Comparison of ENCODE assay signal across 27 cellular contexts in the genomic region with DNA sequence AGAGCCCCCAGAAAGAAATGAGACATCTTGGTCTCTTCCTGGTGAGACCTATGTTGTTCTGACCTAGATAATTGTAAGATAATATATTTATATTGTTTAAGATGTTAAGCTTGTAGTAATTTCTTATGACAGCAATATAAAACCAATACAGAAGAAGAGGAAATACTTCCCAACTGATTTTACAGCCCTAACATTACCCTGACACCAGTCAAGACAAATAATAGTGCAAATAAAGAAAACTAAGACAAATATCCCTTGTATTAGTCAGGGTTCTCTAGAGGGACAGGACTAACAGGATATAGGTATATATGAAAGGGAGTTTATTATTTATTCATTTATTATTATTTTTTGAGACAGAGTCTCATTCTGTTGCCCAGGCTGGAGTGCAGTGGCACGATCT. TPM values are rescaled to one million over a fixed set of nuclear protein-coding genes. Genes with fewer than 3 reads are reported as not detected.
DNase-seq lines count a peak whose midpoint lies in the region; ATAC-seq and TF ChIP-seq lines count a peak whose summit lies in the region.
"Had no signal": no experiment of that assay in that cellular context is flagged by ENCODE, and none has a peak within 500 bp of the region (broad histone marks: within the 10 kb centered on the region; RNA-seq: fewer than 3 reads in every experiment).

No MANE protein-coding gene starts in this region.

- no peaks in the 10 kb centered on the region for H3K9me3 Mint-ChIP-seq in endothelial cell (ENCODE audit: unreplicated experiment)
- H3K9me3 Mint-ChIP-seq in activated CD4-positive, alpha-beta T cell treated with anti-CD3 and anti-CD28 coated beads, Interleukin-2, amount 10 ng/mL, durations not matched to agents 24 days and 14 days, result no peaks in the 10 kb centered on the region
- H3K9me3 Mint-ChIP-seq: CD4-positive, alpha-beta memory T cell; CD4-positive, CD25-positive, alpha-beta regulatory T cell; CD8-positive, alpha-beta memory T cell had no signal

- peak overlapping the region; percentile 15; the same call in 1 of the 2 replicates for H3K27ac ChIP-seq in C4-2B
- H3K27ac ChIP-seq in SK-N-MC, result peak overlapping the region; percentile 42; the same call in 1 of the 2 replicates
- H3K27ac ChIP-seq in body of pancreas, result no peak overlapping the region
- no peak overlapping the region for H3K27ac ChIP-seq in dorsolateral prefrontal cortex
- H3K27ac ChIP-seq: 22Rv1; A549; BLaER1 treated with 17β-estradiol and CSF1 and Interleukin-3, amounts not matched to agents 10 nM and 100 nM had no signal

- H3K9ac ChIP-seq in Loucy (ENCODE audit: low read depth, low read length, poor library complexity, severe bottlenecking), result no peak overlapping the region
- H3K9ac ChIP-seq in SK-N-MC (ENCODE audit: insufficient read length), result no peak overlapping the region
- H3K9ac ChIP-seq: BLaER1 treated with 17β-estradiol and CSF1 and Interleukin-3, amounts not matched to agents 10 nM and 100 nM had no signal

- peak overlapping the region; percentile 52 for H3K27ac Mint-ChIP-seq in endothelial cell (ENCODE audit: unreplicated experiment)
- H3K27ac Mint-ChIP-seq in activated CD4-positive, alpha-beta T cell treated with anti-CD3 and anti-CD28 coated beads, Interleukin-2, amount 10 ng/mL, durations not matched to agents 24 days and 14 days, result no peak overlapping the region
- H3K27ac Mint-ChIP-seq: B cell; CD14-positive monocyte; CD4-positive, alpha-beta memory T cell; CD4-positive, CD25-positive, alpha-beta regulatory T cell; CD8-positive, alpha-beta memory T cell had no signal

- peaks cover 28% of the 10 kb centered on the region for H3K4me1 ChIP-seq in Loucy (ENCODE audit: insufficient read depth, low read length, poor library complexity, severe bottlenecking)
- H3K4me1 ChIP-seq in body of pancreas, result no peaks in the 10 kb centered on the region
- H3K4me1 ChIP-seq: A549; BLaER1 treated with 17β-estradiol and CSF1 and Interleukin-3, amounts not matched to agents 10 nM and 100 nM had no signal

- intact Hi-C loops in activated CD4-positive, alpha-beta T cell treated with anti-CD3 and anti-CD28 coated beads, Interleukin-2, amount 10 ng/mL, durations not matched to agents 24 days and 14 days (cut with micrococcal nuclease), result no loop called here
- intact Hi-C loops in body of pancreas (cut with DNase I), result no loop called here
- intact Hi-C loops in dorsolateral prefrontal cortex (cut with DNase I), result no loop called here

- peak overlapping the region; percentile 60; the same call in 1 of the 2 replicates for H2AFZ ChIP-seq in Loucy (ENCODE audit: low read length)

- no peaks in the 10 kb centered on the region for H3K79me2 ChIP-seq in Loucy (ENCODE audit: insufficient read depth, low read length)

- DNase-seq in SK-N-MC (ENCODE audit: low read depth, low spot score), result no peak
- DNase-seq in endothelial cell (ENCODE audit: low spot score), result no peak
- DNase-seq in activated CD4-positive, alpha-beta T cell treated with anti-CD3 and anti-CD28 coated beads, Interleukin-2, amount 10 ng/mL, durations not matched to agents 24 days and 14 days, result no peak
- DNase-seq in body of pancreas, result no peak
- no peak for DNase-seq in dorsolateral prefrontal cortex
- DNase-seq: AML-193; CD4-positive, alpha-beta memory T cell; CD4-positive, CD25-positive, alpha-beta regulatory T cell; CD8-positive, alpha-beta memory T cell; COR-L47; DMS 273 treated with DMSO at 0.1 percent for 48 hours; DMS153; DMS53; DMS79; DND-41; EL had no signal

- 75 to 89% methylated on average over 1 of the region's 1 CpG for WGBS in body of pancreas, 2 donors

- no peaks in the 10 kb centered on the region for H4K20me1 ChIP-seq in Loucy (ENCODE audit: insufficient read depth, low read length, poor library complexity, severe bottlenecking)
- H4K20me1 ChIP-seq: BLaER1 treated with 17β-estradiol and CSF1 and Interleukin-3, amounts not matched to agents 10 nM and 100 nM had no signal

- no peaks in the 10 kb centered on the region for H3K36me3 ChIP-seq in Loucy (ENCODE audit: insufficient read depth, low read length)
- H3K36me3 ChIP-seq in SK-N-MC (ENCODE audit: insufficient read depth, low read length), result no peaks in the 10 kb centered on the region
- no peaks in the 10 kb centered on the region for H3K36me3 ChIP-seq in body of pancreas (replicated peaks in 1 of 2; ENCODE audit: insufficient read depth in 1 of 2, low read depth in 2 of 2)
- H3K36me3 ChIP-seq: BLaER1 treated with 17β-estradiol and CSF1 and Interleukin-3, amounts not matched to agents 10 nM and 100 nM had no signal

- peaks cover 7% of the 10 kb centered on the region for H3K4me1 Mint-ChIP-seq in endothelial cell (ENCODE audit: unreplicated experiment)
- no peaks in the 10 kb centered on the region for H3K4me1 Mint-ChIP-seq in activated CD4-positive, alpha-beta T cell treated with anti-CD3 and anti-CD28 coated beads, Interleukin-2, amount 10 ng/mL, durations not matched to agents 24 days and 14 days
- H3K4me1 Mint-ChIP-seq: B cell; CD14-positive monocyte; CD4-positive, alpha-beta memory T cell; CD4-positive, CD25-positive, alpha-beta regulatory T cell; CD8-positive, alpha-beta memory T cell had no signal

- H3K27me3 Mint-ChIP-seq in endothelial cell (ENCODE audit: unreplicated experiment), result no peaks in the 10 kb centered on the region
- H3K27me3 Mint-ChIP-seq in activated CD4-positive, alpha-beta T cell treated with anti-CD3 and anti-CD28 coated beads, Interleukin-2, amount 10 ng/mL, durations not matched to agents 24 days and 14 days, result peaks cover 2% of the 10 kb centered on the region
- H3K27me3 Mint-ChIP-seq: CD4-positive, alpha-beta memory T cell had no signal

- H3K9me3 ChIP-seq in Loucy (ENCODE audit: insufficient read depth, low read depth, low read length) (no peaks in the 10 kb centered on the region), SK-N-MC (ENCODE audit: low read depth, low read length) (no peaks in the 10 kb centered on the region), body of pancreas (no peaks in the 10 kb centered on the region)
- H3K9me3 ChIP-seq: A549; BLaER1 treated with 17β-estradiol and CSF1 and Interleukin-3, amounts not matched to agents 10 nM and 100 nM had no signal

- no peak overlapping the region for H3K4me3 Mint-ChIP-seq in endothelial cell (ENCODE audit: unreplicated experiment)
- H3K4me3 Mint-ChIP-seq in activated CD4-positive, alpha-beta T cell treated with anti-CD3 and anti-CD28 coated beads, Interleukin-2, amount 10 ng/mL, durations not matched to agents 24 days and 14 days, result no peak overlapping the region
- H3K4me3 Mint-ChIP-seq: B cell; CD14-positive monocyte; CD4-positive, alpha-beta memory T cell; CD4-positive, CD25-positive, alpha-beta regulatory T cell; CD8-positive, alpha-beta memory T cell had no signal

- H3K36me3 Mint-ChIP-seq in endothelial cell (ENCODE audit: low read depth, unreplicated experiment), result no peaks in the 10 kb centered on the region
- H3K36me3 Mint-ChIP-seq in activated CD4-positive, alpha-beta T cell treated with anti-CD3 and anti-CD28 coated beads, Interleukin-2, amount 10 ng/mL, durations not matched to agents 24 days and 14 days (ENCODE audit: low read depth), result no peaks in the 10 kb centered on the region
- H3K36me3 Mint-ChIP-seq: CD14-positive monocyte; CD4-positive, alpha-beta memory T cell; CD4-positive, CD25-positive, alpha-beta regulatory T cell; CD8-positive, alpha-beta memory T cell had no signal

- H3F3A ChIP-seq in Loucy (ENCODE audit: low read depth), result no peaks in the 10 kb centered on the region

- TF ChIP-seq CTCF in C4-2B (conservative IDR thresholded peaks at IDR 0.05) (no peak), Loucy (conservative IDR thresholded peaks at IDR 0.05; ENCODE audit: low read length) (no peak), endothelial cell (IDR thresholded peaks at IDR 0.05; ENCODE audit: unreplicated experiment) (no peak), body of pancreas (IDR thresholded peaks at IDR 0.05) (no peak), dorsolateral prefrontal cortex (IDR thresholded peaks at IDR 0.05 in 54 of 56, conservative IDR thresholded peaks at IDR 0.05 in 2 of 56; ENCODE audit: low read depth in 1 of 56, partially characterized antibody in 56 of 56) (no peak)

- H3K4me3 ChIP-seq in Loucy (ENCODE audit: low read length, poor library complexity, severe bottlenecking) (peak overlapping the region; percentile 29), SK-N-MC (no peak overlapping the region), body of pancreas (no peak overlapping the region), dorsolateral prefrontal cortex (no peak overlapping the region)
- H3K4me3 ChIP-seq: A549; BLaER1 treated with 17β-estradiol and CSF1 and Interleukin-3, amounts not matched to agents 10 nM and 100 nM; GM12878 had no signal

- TF ChIP-seq POLR2A in body of pancreas (IDR thresholded peaks at IDR 0.05), result no peak

- no peaks in the 10 kb centered on the region for H3K9me2 ChIP-seq in Loucy (replicated peaks; ENCODE audit: low read depth, low read length)

- peak overlapping the region; percentile 46 for H3K4me2 ChIP-seq in Loucy (ENCODE audit: low read depth, low read length, poor library complexity, severe bottlenecking)
- H3K4me2 ChIP-seq: A549; BLaER1 treated with 17β-estradiol and CSF1 and Interleukin-3, amounts not matched to agents 10 nM and 100 nM had no signal

- no peak for ATAC-seq in body of pancreas
- ATAC-seq: A549, GM12878 had no signal

- no peaks in the 10 kb centered on the region for H3K27me3 ChIP-seq in Loucy (ENCODE audit: insufficient read depth, low read length, poor library complexity, severe bottlenecking)
- no peaks in the 10 kb centered on the region for H3K27me3 ChIP-seq in body of pancreas
- peaks cover 0 to 66% (median 13%) of the 10 kb centered on the region in 45 donors for H3K27me3 ChIP-seq in dorsolateral prefrontal cortex
- H3K27me3 ChIP-seq: BLaER1 treated with 17β-estradiol and CSF1 and Interleukin-3, amounts not matched to agents 10 nM and 100 nM had no signal

RNA-seq across cellular contexts. Expression of gene TCEAL8, which starts 18.7 kb away (rescaled TPM):
- total RNA-seq in endothelial cell (ENCODE audit: unreplicated experiment) (81.2 TPM), body of pancreas (10 to 100 TPM; 10.9 to 46.2 TPM), dorsolateral prefrontal cortex (10 to 100 TPM; 25.0 to 65.5 (median 52.4) TPM)
- 22.1 and 23.5 TPM in 2 replicates for total RNA-seq in activated CD4-positive, alpha-beta T cell treated with anti-CD3 and anti-CD28 coated beads, Interleukin-2, amount 10 ng/mL, durations not matched to agents 24 days and 14 days

RNA-seq across cellular contexts. Expression of gene BEX4, which starts 21.4 kb away (rescaled TPM):
- total RNA-seq in endothelial cell (ENCODE audit: unreplicated experiment) (85.0 TPM), body of pancreas (10 to 100 TPM in 1 of 2 donors, 1 to 10 TPM in 1; 7.9 to 14.8 TPM), dorsolateral prefrontal cortex (100 to 1,000 TPM in 113 of 120 experiments, 10 to 100 TPM in 7; 48.8 to 251 (median 170) TPM)
- 4.2 and 5.9 TPM in 2 replicates for total RNA-seq in activated CD4-positive, alpha-beta T cell treated with anti-CD3 and anti-CD28 coated beads, Interleukin-2, amount 10 ng/mL, durations not matched to agents 24 days and 14 days

RNA-seq across cellular contexts. Expression of gene TCEAL5, which starts 40.3 kb away (rescaled TPM):
- total RNA-seq in endothelial cell (ENCODE audit: unreplicated experiment), result 3.0 TPM
- total RNA-seq in activated CD4-positive, alpha-beta T cell treated with anti-CD3 and anti-CD28 coated beads, Interleukin-2, amount 10 ng/mL, durations not matched to agents 24 days and 14 days, result not detected in 2 replicates
- total RNA-seq in body of pancreas, result not detected
- total RNA-seq in dorsolateral prefrontal cortex, result 10 to 100 TPM; 21.5 to 80.7 (median 49.3) TPM
- total RNA-seq: A172; B cell; CD4-positive, alpha-beta memory T cell; CD4-positive, CD25-positive, alpha-beta regulatory T cell; CD8-positive, alpha-beta memory T cell; Daoy; G401; GM12878 had no signal

Comparison
In these comparisons a context has a peak if more than half of its experiments do, and no peak if none do; other contexts are left out.
1. H3K27ac ChIP-seq: peak in C4-2B (single experiment) and SK-N-MC (single experiment); none in body of pancreas (0 of 4) and dorsolateral prefrontal cortex (0 of 59).